ENCODE assay signal across 8 cellular contexts in genomic region chr6:27472617-27473400, GRCh38. TPM values are rescaled to one million over a fixed set of nuclear protein-coding genes. Genes with fewer than 3 reads are reported as not detected.
DNase-seq lines count a peak whose midpoint lies in the region; ATAC-seq and TF ChIP-seq lines count a peak whose summit lies in the region.

ZNF184 (minus strand) TSS chr6:27473105; CDS start chr6:27472294, 811 bp downstream.

- no peak within 1 kb of the TSS for H3K9ac ChIP-seq in parathyroid adenoma

- H3K27me3 ChIP-seq in cardiac muscle cell (no peaks in the 10 kb centered on the region), parathyroid adenoma (ENCODE audit: control insufficient read depth, insufficient read depth, low read length) (no peaks in the 10 kb centered on the region), transverse colon (no peaks in the 10 kb centered on the region)

- H2AFZ ChIP-seq in parathyroid adenoma, result peak within 1 kb of the TSS; percentile 63

- no peak for TF ChIP-seq EP300 in transverse colon (IDR thresholded peaks at IDR 0.05; ENCODE audit: low read depth)

- H3K9me3 ChIP-seq in cardiac muscle cell (ENCODE audit: low read depth), result no peaks in the 10 kb centered on the region
- no peaks in the 10 kb centered on the region for H3K9me3 ChIP-seq in parathyroid adenoma (ENCODE audit: control insufficient read depth, low read length)
- no peaks in the 10 kb centered on the region for H3K9me3 ChIP-seq in transverse colon

- in situ Hi-C loops in transverse colon (cut with MboI; ENCODE audit: low pct_ligation_motif_present in 1 of 4, low pct_unique_long_range_greater_than_20kb in 1 of 4, low sequenced_read_pairs in 3 of 4), result loop anchor here in 1 of 4 donors (10.0 kb wide), 1 partner anchor 298 kb away; no protein-coding TSS in a partner anchor

- H3K27ac ChIP-seq in cardiac muscle cell (peak within 1 kb of the TSS; percentile 84), parathyroid adenoma (peak within 1 kb of the TSS; percentile 78), transverse colon (peak within 1 kb of the TSS; percentile 90 to 96 (median 92))

- H3K4me3 ChIP-seq in cardiac muscle cell, result peak within 1 kb of the TSS; percentile 72
- H3K4me3 ChIP-seq in parathyroid adenoma (ENCODE audit: low read depth, low read length), result peak within 1 kb of the TSS; percentile 84
- peak within 1 kb of the TSS; percentile 45 to 81 (median 60) for H3K4me3 ChIP-seq in transverse colon

- 0% methylated on average over 6 to 45 of the region's 56 CpGs for WGBS in transverse colon (ENCODE audit: low coverage in 1 of 2), 2 donors

- peak; percentile 92 for ATAC-seq in HG02759 (IDR thresholded peaks at IDR 0.05; ENCODE audit: unreplicated experiment)
- ATAC-seq in activated naive CD8-positive, alpha-beta T cell treated with anti-CD3 and anti-CD28 coated beads, Interleukin-2, amount 50 U/mL, for 24 hours, result peak; percentile 90

- DNase-seq in NCI-H1417 (lab: John Stamatoyannopoulos, UW) (peak; percentile 97 to 99 (median 97)), SW 1271 (lab: John Stamatoyannopoulos, UW) (peak; percentile 96 to 99), cardiac muscle cell (ENCODE audit: low read depth in 1 of 2, low spot score in 1 of 2) (peak; percentile 98 to 99), transverse colon (peak; percentile 97)
- peak; percentile 84 for DNase-seq in activated naive CD8-positive, alpha-beta T cell treated with anti-CD3 and anti-CD28 coated beads, Interleukin-2, amount 50 U/mL, for 24 hours

- H3K4me3 Mint-ChIP-seq in activated naive CD8-positive, alpha-beta T cell treated with anti-CD3 and anti-CD28 coated beads, Interleukin-2, amount 50 U/mL, for 24 hours, result peak within 1 kb of the TSS; percentile 84

- H3K4me1 Mint-ChIP-seq in activated naive CD8-positive, alpha-beta T cell treated with anti-CD3 and anti-CD28 coated beads, Interleukin-2, amount 50 U/mL, for 24 hours, result peaks cover 45% of the 10 kb centered on the region

- H3K36me3 Mint-ChIP-seq in activated naive CD8-positive, alpha-beta T cell treated with anti-CD3 and anti-CD28 coated beads, Interleukin-2, amount 50 U/mL, for 24 hours (ENCODE audit: low read depth), result peaks cover 31% of the 10 kb centered on the region

- H3K27me3 Mint-ChIP-seq in activated naive CD8-positive, alpha-beta T cell treated with anti-CD3 and anti-CD28 coated beads, Interleukin-2, amount 50 U/mL, for 24 hours, result no peaks in the 10 kb centered on the region

- peak within 1 kb of the TSS; percentile 89 for H3K4me2 ChIP-seq in parathyroid adenoma (ENCODE audit: low read length)

- H3K79me2 ChIP-seq in parathyroid adenoma, result no peaks in the 10 kb centered on the region

- intact Hi-C loops in transverse colon (cut with DNase I; ENCODE audit: low total_unique reads), result no loop called here

- peak within 1 kb of the TSS; percentile 92 for H3K27ac Mint-ChIP-seq in activated naive CD8-positive, alpha-beta T cell treated with anti-CD3 and anti-CD28 coated beads, Interleukin-2, amount 50 U/mL, for 24 hours

- TF ChIP-seq POLR2A in transverse colon (IDR thresholded peaks at IDR 0.05), result peak; percentile 80

- TF ChIP-seq CTCF in GM12872 (IDR thresholded peaks at IDR 0.05; ENCODE audit: insufficient read depth, low read depth, low read length), result 0 out of 3 replicates have a peak, but pooled peaks have one; percentile 27
- peak; percentile 9 for TF ChIP-seq CTCF in cardiac muscle cell (IDR thresholded peaks at IDR 0.05; ENCODE audit: low read depth, low read length)
- TF ChIP-seq CTCF in parathyroid adenoma (IDR thresholded peaks at IDR 0.05), result no peak
- peak in 2 of 5 experiments; percentile 44 to 52 for TF ChIP-seq CTCF in transverse colon (IDR thresholded peaks at IDR 0.05)

- H3K4me1 ChIP-seq in cardiac muscle cell (ENCODE audit: low read depth) (peaks cover 12% of the 10 kb centered on the region), parathyroid adenoma (no peaks in the 10 kb centered on the region), transverse colon (peaks cover 3 to 27% (median 15%) of the 10 kb centered on the region in 4 donors)

- H3K36me3 ChIP-seq in cardiac muscle cell (no peaks in the 10 kb centered on the region), parathyroid adenoma (ENCODE audit: control insufficient read depth, insufficient read depth, low read length) (no peaks in the 10 kb centered on the region), transverse colon (peaks cover 0 to 10% (median 2%) of the 10 kb centered on the region in 4 donors)

- no peaks in the 10 kb centered on the region for H3K9me3 Mint-ChIP-seq in activated naive CD8-positive, alpha-beta T cell treated with anti-CD3 and anti-CD28 coated beads, Interleukin-2, amount 50 U/mL, for 24 hours

RNA-seq across cellular contexts. Expression of gene ZNF184, which starts in this region (rescaled TPM):
- total RNA-seq in cardiac muscle cell, result 4.9 and 6.4 TPM in 2 replicates
- 5.1 and 5.8 TPM in 2 replicates for polyA plus RNA-seq in cardiac muscle cell
- total RNA-seq in transverse colon, result 1 to 10 TPM; 2.8 to 9.7 (median 6.9) TPM

Comparison
In these comparisons a context has a peak if more than half of its experiments do, and no peak if none do; other contexts are left out.
1. Peak in every context shown above with its lines: DNase-seq, ATAC-seq, H3K4me3 ChIP-seq and H3K27ac ChIP-seq.